In genomic region chr2:100562613-100563406, GRCh38 we compare ENCODE assay signal across 8 cellular contexts. TPM values are rescaled to one million over a fixed set of nuclear protein-coding genes. Genes with fewer than 3 reads are reported as not detected.
DNase-seq lines count a peak whose midpoint lies in the region; ATAC-seq and TF ChIP-seq lines count a peak whose summit lies in the region.

PDCL3 (plus strand) TSS chr2:100562993; CDS start chr2:100563068, 75 bp downstream.

- DNase-seq in NCI-H1092 treated with DMSO at 0.1 percent for 48 hours (lab: John Stamatoyannopoulos, UW) (peak; percentile 95), SKM-1 (lab: John Stamatoyannopoulos, UW; ENCODE audit: unreplicated experiment) (peak; percentile 96), glomerular endothelial cell (ENCODE audit: extremely low read depth, low read depth, low spot score) (peak; percentile 94), occipital lobe (lab: John Stamatoyannopoulos, UW) (peak; percentile 96)
- peak; percentile 96 for DNase-seq in activated naive CD4-positive, alpha-beta T cell treated with anti-CD3 and anti-CD28 coated beads, Interleukin-2, amount 50 U/mL, for 72 hours (ENCODE audit: low spot score in 2 of 2)

- peaks cover 12 to 14% of the 10 kb centered on the region in 2 donors for H3K36me3 Mint-ChIP-seq in activated naive CD4-positive, alpha-beta T cell treated with anti-CD3 and anti-CD28 coated beads, Interleukin-2, amount 50 U/mL, for 72 hours

- peak within 1 kb of the TSS; percentile 95 for H3K27ac ChIP-seq in temporal lobe (ENCODE audit: low read depth, low read length)

- H3K27ac Mint-ChIP-seq in activated naive CD4-positive, alpha-beta T cell treated with anti-CD3 and anti-CD28 coated beads, Interleukin-2, amount 50 U/mL, for 72 hours, result peak within 1 kb of the TSS; percentile 94 to 97

- peaks cover 0 to 5% of the 10 kb centered on the region in 2 donors for H3K9me3 Mint-ChIP-seq in activated naive CD4-positive, alpha-beta T cell treated with anti-CD3 and anti-CD28 coated beads, Interleukin-2, amount 50 U/mL, for 72 hours

- TF ChIP-seq POLR2A in GM10847 (IDR thresholded peaks at IDR 0.05; ENCODE audit: extremely low read depth, insufficient read length), result peak; percentile 55

- peak; percentile 96 for ATAC-seq in HG02610 (IDR thresholded peaks at IDR 0.05; ENCODE audit: unreplicated experiment)
- peak; percentile 92 to 94 for ATAC-seq in activated naive CD4-positive, alpha-beta T cell treated with anti-CD3 and anti-CD28 coated beads, Interleukin-2, amount 50 U/mL, for 72 hours

RNA-seq across cellular contexts. Expression of gene PDCL3, which starts in this region (rescaled TPM):
- 10 to 100 TPM; 37.0 to 39.5 TPM for total RNA-seq in activated naive CD4-positive, alpha-beta T cell treated with anti-CD3 and anti-CD28 coated beads, Interleukin-2, amount 50 U/mL, for 72 hours
- total RNA-seq in glomerular endothelial cell (15.1 and 24.5 TPM in 2 replicates), occipital lobe (8.1 TPM), temporal lobe (5.9 TPM)

Comparison
In these comparisons a context has a peak if more than half of its experiments do, and no peak if none do; other contexts are left out.
1. Peak in every context shown above with its lines: DNase-seq, ATAC-seq and H3K27ac ChIP-seq.